ENCODE assay signal across 8 cellular contexts in the genomic region with DNA sequence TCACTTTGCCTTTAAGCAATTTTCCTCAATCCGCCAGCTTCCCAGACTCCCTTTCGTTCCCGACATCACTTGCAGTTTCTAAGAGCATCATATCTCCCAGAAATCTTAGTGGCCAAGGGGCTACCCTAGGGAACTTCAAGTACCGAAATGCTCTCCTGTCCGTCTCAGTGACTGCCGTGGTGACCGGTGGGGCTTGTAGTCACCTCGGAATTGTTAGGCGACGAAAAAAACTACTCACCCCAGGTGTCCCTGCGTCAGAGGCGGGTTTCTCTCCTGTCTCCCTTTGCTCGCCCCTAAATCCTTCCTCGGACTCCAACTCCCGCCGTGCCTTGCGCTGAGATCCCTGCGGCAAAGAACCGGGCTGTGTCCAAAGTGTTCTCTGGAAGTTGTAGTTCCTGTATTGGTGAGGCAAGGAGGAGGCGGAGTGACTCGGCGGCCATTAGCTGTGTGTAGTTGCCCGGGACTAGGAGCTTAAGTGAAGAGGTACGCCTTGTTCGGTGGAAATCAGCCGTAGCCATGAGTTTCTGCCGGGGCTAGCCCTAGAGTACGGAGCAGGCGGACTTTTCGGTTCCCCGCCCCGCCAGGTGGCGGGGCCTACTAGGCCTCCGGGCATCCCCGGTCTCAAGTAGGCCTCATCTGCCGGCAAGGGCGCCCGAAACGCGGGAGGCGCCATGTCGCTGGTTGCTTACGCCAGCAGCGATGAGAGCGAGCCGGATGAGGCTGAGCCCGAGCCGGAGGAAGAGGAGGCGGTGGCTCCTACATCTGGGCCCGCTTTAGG. TPM values are rescaled to one million over a fixed set of nuclear protein-coding genes. Genes with fewer than 3 reads are reported as not detected.
DNase-seq lines count a peak whose midpoint lies in the region; ATAC-seq, FAIRE-seq and TF ChIP-seq lines count a peak whose summit lies in the region.

PRCC (plus strand) TSS at position 435 of the 778 bp plus-strand sequence; CDS start at position 672, 237 bp downstream.

- H3K27me3 ChIP-seq in BE2C = no peaks in the 10 kb centered on the region

- H3K9me3 ChIP-seq in BE2C = no peaks in the 10 kb centered on the region

- intact Hi-C loops in left colon (cut with DNase I, micrococcal nuclease) = no loop called here

- peak within 1 kb of the TSS; percentile 89 to 91 for H3K27ac ChIP-seq in coronary artery

- H3K4me1 ChIP-seq in BE2C = peaks cover 5% of the 10 kb centered on the region

- peak; percentile 99 for FAIRE-seq in GM19239 (lab: Jason Lieb, UNC)

- TF ChIP-seq CTCF in BE2C (IDR thresholded peaks at IDR 0.05; ENCODE audit: low read depth, low read length) (no peak), coronary artery (IDR thresholded peaks at IDR 0.05) (no peak)

- H3K36me3 ChIP-seq in BE2C = peaks cover 14% of the 10 kb centered on the region

- H3K4me3 ChIP-seq in BE2C (ENCODE audit: low read depth, low read length) = peak within 1 kb of the TSS; percentile 98
- H3K4me3 ChIP-seq in coronary artery = peak within 1 kb of the TSS; percentile 92

- ATAC-seq in HG03457 (IDR thresholded peaks at IDR 0.05; ENCODE audit: unreplicated experiment) (peak; percentile 91), left colon (peak; percentile 90)

- peak; percentile 97 for DNase-seq in BE2C
- DNase-seq in GM19239 (ENCODE audit: insufficient read length, low spot score) = peak; percentile 84
- DNase-seq in NCI-H524 treated with DMSO at 0.1 percent for 48 hours (lab: John Stamatoyannopoulos, UW) = peak; percentile 97
- peak; percentile 97 for DNase-seq in activated CD4-positive, alpha-beta T cell treated with anti-CD3 and anti-CD28 coated beads for 48 hours
- peak; percentile 100 for DNase-seq in coronary artery (ENCODE audit: low spot score)
- DNase-seq in left colon = peak; percentile 94 to 99
- DNase-seq in stimulated activated CD4-positive, alpha-beta T cell treated with anti-CD3 and anti-CD28 coated beads, Interleukin-1b, Interleukin-23, amount 100 ng/mL, for 48 hours = peak; percentile 99

RNA-seq across cellular contexts. Expression of gene PRCC, which starts in this region (rescaled TPM):
- 319 TPM for polyA plus RNA-seq in BE2C (2012; ENCODE audit: insufficient read depth, insufficient read length, low read depth)
- 10 to 100 TPM; 51.2 to 59.6 TPM for total RNA-seq in left colon

Comparison
In these comparisons a context has a peak if more than half of its experiments do, and no peak if none do; other contexts are left out.
1. Peak in every context shown above with its lines: DNase-seq, ATAC-seq, H3K4me3 ChIP-seq and H3K27ac ChIP-seq.